In the genomic region with DNA sequence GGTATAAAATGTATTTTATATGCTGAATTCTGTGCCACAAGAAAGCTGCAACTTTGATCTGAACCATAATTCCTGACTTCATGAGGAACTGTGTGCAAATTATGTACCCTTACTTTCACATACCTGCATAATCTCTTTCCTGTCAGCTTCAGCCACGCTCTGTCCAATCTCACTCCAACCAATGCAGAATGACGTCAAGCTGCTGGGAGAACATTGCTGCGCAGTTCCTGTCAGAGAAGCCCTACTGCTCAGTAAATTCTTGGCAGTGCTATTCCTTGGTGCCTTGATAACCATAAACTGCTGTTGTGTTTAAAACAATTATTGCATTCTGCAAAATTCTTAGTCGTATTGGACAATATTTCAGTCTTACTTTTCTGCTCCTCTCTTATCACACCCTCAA, we compare ENCODE assay signal across 16 cellular contexts.
DNase-seq lines count a peak whose midpoint lies in the region; ATAC-seq, FAIRE-seq and TF ChIP-seq lines count a peak whose summit lies in the region.
"Had no signal": no experiment of that assay in that cellular context is flagged by ENCODE, and none has a peak within 500 bp of the region (broad histone marks: within the 10 kb centered on the region; RNA-seq: fewer than 3 reads in every experiment).

No MANE protein-coding gene starts in this region.

- in situ Hi-C loops in G401 (cut with HindIII; ENCODE audit: low sequenced_read_pairs) = no loop called here

- H3K4me3 ChIP-seq in astrocyte (ENCODE audit: insufficient read depth, low read depth, low read length) (no peak overlapping the region), small intestine (ENCODE audit: low read depth in 1 of 2, low read length in 2 of 2) (no peak overlapping the region)

- no peaks in the 10 kb centered on the region for H3K36me3 ChIP-seq in astrocyte (ENCODE audit: insufficient read depth, low read length)
- no peaks in the 10 kb centered on the region for H3K36me3 ChIP-seq in small intestine (ENCODE audit: control insufficient read depth in 2 of 2, insufficient read depth in 2 of 2, low read length in 2 of 2)
- H3K36me3 ChIP-seq: brain microvascular endothelial cell had no signal

- FAIRE-seq in astrocyte (lab: Jason Lieb, UNC) (no peak), small intestine (lab: Jason Lieb, UNC) (no peak)
- FAIRE-seq: G401.6, GM19239, keratinocyte had no signal

- H3K4me1 Mint-ChIP-seq in astrocyte (ENCODE audit: low read depth, unreplicated experiment) (no peaks in the 10 kb centered on the region), glutamatergic neuron (ENCODE audit: low read depth, unreplicated experiment) (peaks cover 64% of the 10 kb centered on the region)
- no peaks in the 10 kb centered on the region for H3K4me1 Mint-ChIP-seq in stimulated activated naive B cell treated with anti-CD40 and anti-IgM and Interleukin-4, amounts not matched to agents 10 μg/mL and 1 μg/mL and 100 μg/mL, for 72 hours

- H3K4me3 Mint-ChIP-seq in astrocyte (ENCODE audit: unreplicated experiment) = no peak overlapping the region
- peak overlapping the region; percentile 67 for H3K4me3 Mint-ChIP-seq in glutamatergic neuron (ENCODE audit: unreplicated experiment)
- no peak overlapping the region for H3K4me3 Mint-ChIP-seq in stimulated activated naive B cell treated with anti-CD40 and anti-IgM and Interleukin-4, amounts not matched to agents 10 μg/mL and 1 μg/mL and 100 μg/mL, for 72 hours

- no peaks in the 10 kb centered on the region for H3K79me2 ChIP-seq in astrocyte (ENCODE audit: insufficient read depth, low read length)

- H3K4me1 ChIP-seq in astrocyte (ENCODE audit: insufficient read depth, low read length) (no peaks in the 10 kb centered on the region), small intestine (ENCODE audit: control insufficient read depth in 2 of 2, insufficient read depth in 1 of 2, low read depth in 1 of 2, low read length in 1 of 2) (no peaks in the 10 kb centered on the region)

- H3K27me3 ChIP-seq in astrocyte (ENCODE audit: insufficient read depth, low read length) (peaks cover 26% of the 10 kb centered on the region), small intestine (ENCODE audit: control insufficient read depth in 2 of 2, insufficient read depth in 2 of 2, low read length in 2 of 2) (no peaks in the 10 kb centered on the region)
- H3K27me3 ChIP-seq: brain microvascular endothelial cell had no signal

- H3K27me3 Mint-ChIP-seq in astrocyte (ENCODE audit: low read depth, unreplicated experiment) = peaks cover 78% of the 10 kb centered on the region
- H3K27me3 Mint-ChIP-seq in glutamatergic neuron (ENCODE audit: unreplicated experiment) = peaks cover 15% of the 10 kb centered on the region
- H3K27me3 Mint-ChIP-seq in stimulated activated naive B cell treated with anti-CD40 and anti-IgM and Interleukin-4, amounts not matched to agents 10 μg/mL and 1 μg/mL and 100 μg/mL, for 72 hours = no peaks in the 10 kb centered on the region

- DNase-seq in G401 (ENCODE audit: low spot score) = peak; percentile 92
- DNase-seq in astrocyte (ENCODE audit: low read depth) = peak; percentile 16
- DNase-seq in glutamatergic neuron = no peak
- peak; percentile 19 for DNase-seq in occipital lobe (lab: John Stamatoyannopoulos, UW)
- no peak for DNase-seq in small intestine
- DNase-seq in stimulated activated CD4-positive, alpha-beta T cell treated with anti-CD3 and anti-CD28 coated beads, Interleukin-2, amount 100 ng/mL, for 48 hours = no peak
- no peak for DNase-seq in NCI-H526 (lab: John Stamatoyannopoulos, UW)
- DNase-seq in stimulated activated naive B cell treated with anti-CD40 and anti-IgM and Interleukin-4, amounts not matched to agents 10 μg/mL and 1 μg/mL and 100 μg/mL, for 72 hours = no peak
- DNase-seq: activated effector memory CD4-positive, alpha-beta T cell treated with anti-CD3 and anti-CD28 coated beads, Interleukin-2, amount 50 U/mL, for 16 hours; brain microvascular endothelial cell; effector CD8-positive, alpha-beta T cell; OCI-M1; stimulated activated CD4-positive, alpha-beta T cell treated with anti-CD3 and anti-CD28 coated beads, Interleukin-4, amount 100 ng/mL, for 24 hours had no signal

- H3K36me3 Mint-ChIP-seq in astrocyte (ENCODE audit: low read depth, unreplicated experiment) (no peaks in the 10 kb centered on the region), glutamatergic neuron (ENCODE audit: unreplicated experiment) (no peaks in the 10 kb centered on the region)
- no peaks in the 10 kb centered on the region for H3K36me3 Mint-ChIP-seq in stimulated activated naive B cell treated with anti-CD40 and anti-IgM and Interleukin-4, amounts not matched to agents 10 μg/mL and 1 μg/mL and 100 μg/mL, for 72 hours

- H3K9me3 ChIP-seq in astrocyte (ENCODE audit: insufficient read depth, low read depth, low read length) = no peaks in the 10 kb centered on the region
- no peaks in the 10 kb centered on the region for H3K9me3 ChIP-seq in small intestine (ENCODE audit: control insufficient read depth, low read depth)

- no peak overlapping the region for H3K4me2 ChIP-seq in astrocyte (ENCODE audit: low read length)

- no peak for ATAC-seq in stimulated activated naive B cell treated with anti-CD40 and anti-IgM and Interleukin-4, amounts not matched to agents 10 μg/mL and 1 μg/mL and 100 μg/mL, for 72 hours (replicated peaks)

- H3K27ac ChIP-seq in astrocyte (ENCODE audit: low read depth, low read length) (no peak overlapping the region), small intestine (ENCODE audit: low read depth in 1 of 2, low read length in 1 of 2) (no peak overlapping the region)
- H3K27ac ChIP-seq: brain microvascular endothelial cell had no signal

- WGBS in small intestine, 3 donors = 44 to 51% (median 47%) methylated on average over 4 of the region's 4 CpGs

- H3K27ac Mint-ChIP-seq in astrocyte (ENCODE audit: unreplicated experiment) = no peak overlapping the region
- peak overlapping the region; percentile 91 for H3K27ac Mint-ChIP-seq in glutamatergic neuron (ENCODE audit: unreplicated experiment)
- H3K27ac Mint-ChIP-seq in stimulated activated naive B cell treated with anti-CD40 and anti-IgM and Interleukin-4, amounts not matched to agents 10 μg/mL and 1 μg/mL and 100 μg/mL, for 72 hours = no peak overlapping the region

- H2AFZ ChIP-seq in astrocyte (ENCODE audit: low read depth, low read length) = no peak overlapping the region

- H3K9ac ChIP-seq in astrocyte (ENCODE audit: low read length) = no peak overlapping the region

- H3K9me3 Mint-ChIP-seq in astrocyte (ENCODE audit: unreplicated experiment) (peaks cover 2% of the 10 kb centered on the region), glutamatergic neuron (ENCODE audit: unreplicated experiment) (peaks cover 15% of the 10 kb centered on the region)
- H3K9me3 Mint-ChIP-seq in stimulated activated naive B cell treated with anti-CD40 and anti-IgM and Interleukin-4, amounts not matched to agents 10 μg/mL and 1 μg/mL and 100 μg/mL, for 72 hours = peaks cover 0 to 4% of the 10 kb centered on the region in 2 donors

- TF ChIP-seq CTCF in astrocyte (IDR thresholded peaks at IDR 0.05; ENCODE audit: insufficient read depth, low read depth, low read length) (no peak), glutamatergic neuron (IDR thresholded peaks at IDR 0.05; ENCODE audit: partially characterized antibody, unreplicated experiment) (no peak)

- H4K20me1 ChIP-seq in astrocyte (ENCODE audit: insufficient read depth, low read length) = no peaks in the 10 kb centered on the region

Comparison
In these comparisons a context has a peak if more than half of its experiments do, and no peak if none do; other contexts are left out.
1. DNase-seq: peak in G401 (single experiment), astrocyte (single experiment) and occipital lobe (single experiment); none in glutamatergic neuron (single experiment), small intestine (single experiment), stimulated activated CD4-positive, alpha-beta T cell treated with anti-CD3 and anti-CD28 coated beads, Interleukin-2, amount 100 ng/mL, for 48 hours (0 of 2), NCI-H526 (0 of 2) and stimulated activated naive B cell treated with anti-CD40 and anti-IgM and Interleukin-4, amounts not matched to agents 10 μg/mL and 1 μg/mL and 100 μg/mL, for 72 hours (single experiment).